ENCODE assay signal across 31 cellular contexts in genomic region chr6:65786815-65787214, GRCh38.
"Had no signal": no experiment of that assay in that cellular context is flagged by ENCODE, and none has a peak within 500 bp of the region (broad histone marks: within the 10 kb centered on the region; RNA-seq: fewer than 3 reads in every experiment).

No MANE protein-coding gene starts in this region.

- H3K27me3 Mint-ChIP-seq: activated B cell treated with CpG ODN at 0.5 μM for 24 hours; activated CD4-positive, alpha-beta memory T cell treated with anti-CD3 and anti-CD28 coated beads for 36 hours; activated CD4-positive, alpha-beta T cell treated with anti-CD3 and anti-CD28 coated beads, Interleukin-2, amount 10 ng/mL, durations not matched to agents 24 days and 14 days; activated CD8-positive, alpha-beta memory T cell treated with anti-CD3 and anti-CD28 coated beads, Interleukin-2, amount 10 ng/mL, durations not matched to agents 7 days and 5 days; activated naive CD4-positive, alpha-beta T cell treated with anti-CD3 and anti-CD28 coated beads, Interleukin-2, amount 10 ng/mL, durations not matched to agents 7 days and 5 days; activated naive CD8-positive, alpha-beta T cell treated with anti-CD3 and anti-CD28 coated beads, Interleukin-2, amount 10 ng/mL, durations not matched to agents 7 days and 5 days; central memory CD8-positive, alpha-beta T cell; effector memory CD8-positive, alpha-beta T cell; T-helper 17 cell had no signal

- H3K27ac Mint-ChIP-seq: activated B cell treated with CpG ODN at 0.5 μM for 24 hours; activated CD4-positive, alpha-beta memory T cell treated with anti-CD3 and anti-CD28 coated beads for 36 hours; activated CD4-positive, alpha-beta T cell treated with anti-CD3 and anti-CD28 coated beads, Interleukin-2, amount 10 ng/mL, durations not matched to agents 24 days and 14 days; activated CD8-positive, alpha-beta memory T cell treated with anti-CD3 and anti-CD28 coated beads, Interleukin-2, amount 10 ng/mL, durations not matched to agents 7 days and 5 days; activated CD8-positive, alpha-beta T cell treated with anti-CD3 and anti-CD28 coated beads, Interleukin-2, amount 10 ng/mL, durations not matched to agents 7 days and 5 days; activated naive CD4-positive, alpha-beta T cell treated with anti-CD3 and anti-CD28 coated beads, Interleukin-2, amount 10 ng/mL, durations not matched to agents 7 days and 5 days; activated naive CD4-positive, alpha-beta T cell treated with anti-CD3 and anti-CD28 coated beads, Interleukin-2, amount 50 U/mL, for 72 hours; activated naive CD8-positive, alpha-beta T cell treated with anti-CD3 and anti-CD28 coated beads, Interleukin-2, amount 10 ng/mL, durations not matched to agents 7 days and 5 days; activated T-helper 1 cell treated with anti-CD3 and anti-CD28 coated beads, Interleukin-12 subunit alpha, Interleukin-12 subunit beta, Interleukin-2, Interleukin-4 antibody, amounts not matched to agents 30 ng/mL and 10 ng/mL and 1 ng/mL, durations not matched to agents 14 hours and 24 hours and 36 hours; effector memory CD8-positive, alpha-beta T cell; T-helper 17 cell; T-helper 2 cell treated with Interferon-gamma antibody and Interleukin-4, amounts not matched to agents 5 μg/mL and 100 μg/mL, for 36 hours had no signal

- H3K4me3 Mint-ChIP-seq: activated B cell treated with CpG ODN at 0.5 μM for 24 hours; activated CD4-positive, alpha-beta memory T cell treated with anti-CD3 and anti-CD28 coated beads for 36 hours; activated CD4-positive, alpha-beta T cell treated with anti-CD3 and anti-CD28 coated beads, Interleukin-2, amount 10 ng/mL, durations not matched to agents 24 days and 14 days; activated CD8-positive, alpha-beta memory T cell treated with anti-CD3 and anti-CD28 coated beads, Interleukin-2, amount 10 ng/mL, durations not matched to agents 7 days and 5 days; activated CD8-positive, alpha-beta T cell treated with anti-CD3 and anti-CD28 coated beads, Interleukin-2, amount 10 ng/mL, durations not matched to agents 7 days and 5 days; activated naive CD4-positive, alpha-beta T cell treated with anti-CD3 and anti-CD28 coated beads, Interleukin-2, amount 10 ng/mL, durations not matched to agents 7 days and 5 days; activated naive CD8-positive, alpha-beta T cell treated with anti-CD3 and anti-CD28 coated beads, Interleukin-2, amount 10 ng/mL, durations not matched to agents 7 days and 5 days; activated T-helper 1 cell treated with anti-CD3 and anti-CD28 coated beads, Interleukin-12 subunit alpha, Interleukin-12 subunit beta, Interleukin-2, Interleukin-4 antibody, amounts not matched to agents 30 ng/mL and 10 ng/mL and 1 ng/mL, durations not matched to agents 14 hours and 24 hours and 36 hours; central memory CD8-positive, alpha-beta T cell; effector memory CD8-positive, alpha-beta T cell; T-helper 17 cell; T-helper 2 cell treated with Interferon-gamma antibody and Interleukin-4, amounts not matched to agents 5 μg/mL and 100 μg/mL, for 36 hours had no signal

- ATAC-seq: activated CD4-positive, CD25-positive, alpha-beta regulatory T cell treated with anti-CD3 and anti-CD28 coated beads, Interleukin-2, amount 50 U/mL, for 24 hours; activated CD8-positive, alpha-beta memory T cell treated with anti-CD3 and anti-CD28 coated beads, Interleukin-2, amount 10 ng/mL, durations not matched to agents 7 days and 5 days; activated CD8-positive, alpha-beta T cell treated with anti-CD3 and anti-CD28 coated beads, Interleukin-2, amount 10 ng/mL, durations not matched to agents 7 days and 5 days; activated naive CD4-positive, alpha-beta T cell treated with anti-CD3 and anti-CD28 coated beads, Interleukin-2, amount 50 U/mL, for 72 hours; effector memory CD8-positive, alpha-beta T cell; foreskin keratinocyte; gastrocnemius medialis; heart left ventricle; T-helper 17 cell had no signal

- H3K4me1 Mint-ChIP-seq: activated B cell treated with CpG ODN at 0.5 μM for 24 hours; activated CD4-positive, alpha-beta T cell treated with anti-CD3 and anti-CD28 coated beads, Interleukin-2, amount 10 ng/mL, durations not matched to agents 24 days and 14 days; activated CD8-positive, alpha-beta memory T cell treated with anti-CD3 and anti-CD28 coated beads, Interleukin-2, amount 10 ng/mL, durations not matched to agents 7 days and 5 days; activated naive CD4-positive, alpha-beta T cell treated with anti-CD3 and anti-CD28 coated beads, Interleukin-2, amount 10 ng/mL, durations not matched to agents 7 days and 5 days; activated naive CD8-positive, alpha-beta T cell treated with anti-CD3 and anti-CD28 coated beads, Interleukin-2, amount 10 ng/mL, durations not matched to agents 7 days and 5 days; central memory CD8-positive, alpha-beta T cell; T-helper 17 cell had no signal

- H3K36me3 Mint-ChIP-seq: activated CD4-positive, alpha-beta memory T cell treated with anti-CD3 and anti-CD28 coated beads for 36 hours; activated CD8-positive, alpha-beta memory T cell treated with anti-CD3 and anti-CD28 coated beads, Interleukin-2, amount 10 ng/mL, durations not matched to agents 7 days and 5 days; activated naive CD4-positive, alpha-beta T cell treated with anti-CD3 and anti-CD28 coated beads, Interleukin-2, amount 10 ng/mL, durations not matched to agents 7 days and 5 days; activated naive CD8-positive, alpha-beta T cell treated with anti-CD3 and anti-CD28 coated beads, Interleukin-2, amount 10 ng/mL, durations not matched to agents 7 days and 5 days had no signal

- DNase-seq: activated B cell treated with CpG ODN at 0.5 μM for 24 hours; activated CD4-positive, alpha-beta memory T cell treated with anti-CD3 and anti-CD28 coated beads for 36 hours; activated CD4-positive, alpha-beta T cell treated with anti-CD3 and anti-CD28 coated beads, Interleukin-2, amount 10 ng/mL, durations not matched to agents 24 days and 14 days; activated CD8-positive, alpha-beta memory T cell treated with anti-CD3 and anti-CD28 coated beads, Interleukin-2, amount 10 ng/mL, durations not matched to agents 7 days and 5 days; activated CD8-positive, alpha-beta memory T cell treated with anti-CD3 and anti-CD28 coated beads, Interleukin-2, amount 50 U/mL, for 4 hours; activated CD8-positive, alpha-beta T cell treated with anti-CD3 and anti-CD28 coated beads, Interleukin-2, amount 10 ng/mL, durations not matched to agents 7 days and 5 days; activated gamma-delta T cell; activated naive CD4-positive, alpha-beta T cell; activated naive CD4-positive, alpha-beta T cell treated with anti-CD3 and anti-CD28 coated beads, Interleukin-2, amount 10 ng/mL, durations not matched to agents 7 days and 5 days; activated naive CD8-positive, alpha-beta T cell treated with anti-CD3 and anti-CD28 coated beads, Interleukin-2, amount 10 ng/mL, durations not matched to agents 7 days and 5 days; activated T-cell treated with anti-CD3 and anti-CD28 coated beads, Interleukin-2, amount 50 U/mL, for 1 hour; activated T-cell treated with anti-CD3 and anti-CD28 coated beads, Interleukin-2, amount 50 U/mL, for 48 hours; anterior cingulate cortex; brain microvascular endothelial cell; cortex of kidney; dermis blood vessel endothelial cell; effector CD4-positive, alpha-beta T cell; effector memory CD8-positive, alpha-beta T cell; erythroblast; foreskin keratinocyte; gastrocnemius medialis; glutamatergic neuron; T-helper 17 cell; T1000; WERI-Rb-1 had no signal
